ENCODE assay signal across 8 cellular contexts in the genomic region with DNA sequence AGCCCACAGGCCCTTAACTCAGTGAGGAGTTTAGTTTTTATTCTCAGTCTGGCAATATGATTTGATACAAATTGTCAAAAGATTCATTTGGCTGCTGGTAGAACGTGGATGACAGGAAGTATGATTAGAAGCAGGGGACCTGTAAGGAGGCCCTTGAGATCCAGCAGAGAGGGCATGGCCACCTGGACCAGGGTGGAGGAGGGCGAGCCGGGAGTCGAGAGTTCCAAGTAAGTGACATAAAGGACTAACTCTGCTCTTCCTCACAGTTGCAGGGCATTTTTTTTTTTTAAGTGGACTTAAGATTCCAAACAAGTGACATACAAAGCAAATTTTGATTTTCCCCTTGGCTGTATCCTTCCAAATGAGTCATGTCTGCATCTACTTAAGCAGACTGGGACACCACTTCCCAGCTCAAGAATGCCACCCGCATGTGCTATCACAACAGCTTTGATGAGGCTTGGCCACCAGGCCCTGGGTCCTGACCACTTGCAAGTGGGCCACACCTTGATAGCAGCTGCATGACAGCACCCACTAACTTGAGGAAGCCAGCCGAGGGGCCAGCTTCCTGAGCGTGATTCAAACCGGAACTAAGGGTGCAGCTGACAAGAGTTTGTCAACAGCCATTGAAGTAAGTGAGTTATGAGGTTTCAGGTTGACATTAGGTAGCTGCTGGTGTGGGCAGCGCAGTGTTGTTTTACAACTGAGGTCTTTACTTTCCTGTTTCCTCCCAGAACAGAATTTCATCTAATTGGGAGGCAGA. TPM values are rescaled to one million over a fixed set of nuclear protein-coding genes. Genes with fewer than 3 reads are reported as not detected.
DNase-seq lines count a peak whose midpoint lies in the region; ATAC-seq and TF ChIP-seq lines count a peak whose summit lies in the region.

No MANE protein-coding gene starts in this region.

- H3K4me1 Mint-ChIP-seq in central memory CD8-positive, alpha-beta T cell = peaks cover 2% of the 10 kb centered on the region

- H3K27ac Mint-ChIP-seq in central memory CD8-positive, alpha-beta T cell (ENCODE audit: low read depth) = no peak overlapping the region

- H3K27me3 ChIP-seq in skeletal muscle satellite cell (ENCODE audit: control insufficient read depth, insufficient read depth, low read length) = no peaks in the 10 kb centered on the region

- peaks cover 30% of the 10 kb centered on the region for H3K4me1 ChIP-seq in skeletal muscle satellite cell (ENCODE audit: control insufficient read depth, insufficient read depth, low read length)

- H3K9me3 Mint-ChIP-seq in central memory CD8-positive, alpha-beta T cell = no peaks in the 10 kb centered on the region

- H3K9ac ChIP-seq in skeletal muscle satellite cell (ENCODE audit: low read depth, low read length) = peak overlapping the region; percentile 12

- H3K4me2 ChIP-seq in skeletal muscle satellite cell (ENCODE audit: low read length) = peak overlapping the region; percentile 63

- no peak overlapping the region for H3K4me3 Mint-ChIP-seq in central memory CD8-positive, alpha-beta T cell

- H3K27me3 Mint-ChIP-seq in central memory CD8-positive, alpha-beta T cell = no peaks in the 10 kb centered on the region

- H3K36me3 Mint-ChIP-seq in central memory CD8-positive, alpha-beta T cell (ENCODE audit: insufficient read depth) = peaks cover 17% of the 10 kb centered on the region

- no peaks in the 10 kb centered on the region for H3K36me3 ChIP-seq in skeletal muscle satellite cell (ENCODE audit: insufficient read depth, low read length)

- no peak for TF ChIP-seq CTCF in VCaP (conservative IDR thresholded peaks at IDR 0.05)

- H3K9me3 ChIP-seq in skeletal muscle satellite cell (replicated peaks; ENCODE audit: low read length) = no peaks in the 10 kb centered on the region

- peak overlapping the region; percentile 80 for H3K27ac ChIP-seq in VCaP

- no peak overlapping the region for H3K4me3 ChIP-seq in skeletal muscle satellite cell (ENCODE audit: low read length)

- DNase-seq in ACHN (peak; percentile 25), cerebellar nuclear complex (lab: John Stamatoyannopoulos, UW) (no peak), NCI-H146 treated with DMSO at 0.1 percent for 48 hours (lab: John Stamatoyannopoulos, UW; ENCODE audit: unreplicated experiment) (no peak)
- DNase-seq in central memory CD8-positive, alpha-beta T cell (ENCODE audit: low spot score in 2 of 2) = peak; percentile 66 to 83

- ATAC-seq in GM19035 (IDR thresholded peaks at IDR 0.05; ENCODE audit: unreplicated experiment) = peak; percentile 89
- peak; percentile 84 for ATAC-seq in HG03135 (IDR thresholded peaks at IDR 0.05; ENCODE audit: unreplicated experiment)
- peak; percentile 73 for ATAC-seq in central memory CD8-positive, alpha-beta T cell (replicated peaks; ENCODE audit: extremely low read depth, poor library complexity, severe bottlenecking)

- in situ Hi-C loops in ACHN (cut with HindIII; ENCODE audit: low pct_ligation_motif_present, low pct_unique_long_range_greater_than_20kb, low sequenced_read_pairs) = no loop called here

RNA-seq across cellular contexts. Expression of gene EPHA4, which starts 54.6 kb away (rescaled TPM):
- total RNA-seq in skeletal muscle satellite cell (2012; rRNA removed) = 16.5 and 21.6 TPM in 2 replicates

Comparison
In these comparisons a context has a peak if more than half of its experiments do, and no peak if none do; other contexts are left out.
1. DNase-seq: peak in ACHN (single experiment) and central memory CD8-positive, alpha-beta T cell (2 of 2); none in cerebellar nuclear complex (0 of 2) and NCI-H146 treated with DMSO at 0.1 percent for 48 hours (single experiment).
2. Peak in every context shown above with its lines, with median percentiles within 50 percentile points of each other: ATAC-seq.